Comparison of ENCODE assay signal across 1 cellular context in genomic region chr2:147515213-147515612, GRCh38.
TF ChIP-seq lines count a peak whose summit lies in the region.

No MANE protein-coding gene starts in this region.

TF ChIP-seq in GM23338, 12 proteins besides CTCF, POLR2A, EP300 and RAD21:
- TF ChIP-seq ZNF462 (CRISPR knock-in tag; IDR thresholded peaks at IDR 0.05) (no peak), ZNF331 (CRISPR knock-in tag; IDR thresholded peaks at IDR 0.05; ENCODE audit: low read depth) (no peak), ZNF114 (CRISPR knock-in tag; IDR thresholded peaks at IDR 0.05) (no peak), EZH2phosphoT487 (IDR thresholded peaks at IDR 0.05; ENCODE audit: unreplicated experiment) (no peak), NANOG (IDR thresholded peaks at IDR 0.05; ENCODE audit: borderline replicate concordance) (no peak), CREB1 (CRISPR knock-in tag; IDR thresholded peaks at IDR 0.05; ENCODE audit: low read depth) (no peak), STAT1 (IDR thresholded peaks at IDR 0.05; ENCODE audit: unreplicated experiment) (no peak), POLR2AphosphoS5 (IDR thresholded peaks at IDR 0.05; ENCODE audit: low read depth) (no peak), REST (IDR thresholded peaks at IDR 0.05; ENCODE audit: unreplicated experiment) (no peak), EZH2 (IDR thresholded peaks at IDR 0.05; ENCODE audit: low read depth, unreplicated experiment) (no peak), JUNB (IDR thresholded peaks at IDR 0.05; ENCODE audit: unreplicated experiment) (no peak)
- TF ChIP-seq, protein P1, sequence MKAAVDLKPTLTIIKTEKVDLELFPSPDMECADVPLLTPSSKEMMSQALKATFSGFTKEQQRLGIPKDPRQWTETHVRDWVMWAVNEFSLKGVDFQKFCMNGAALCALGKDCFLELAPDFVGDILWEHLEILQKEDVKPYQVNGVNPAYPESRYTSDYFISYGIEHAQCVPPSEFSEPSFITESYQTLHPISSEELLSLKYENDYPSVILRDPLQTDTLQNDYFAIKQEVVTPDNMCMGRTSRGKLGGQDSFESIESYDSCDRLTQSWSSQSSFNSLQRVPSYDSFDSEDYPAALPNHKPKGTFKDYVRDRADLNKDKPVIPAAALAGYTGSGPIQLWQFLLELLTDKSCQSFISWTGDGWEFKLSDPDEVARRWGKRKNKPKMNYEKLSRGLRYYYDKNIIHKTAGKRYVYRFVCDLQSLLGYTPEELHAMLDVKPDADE (IDR thresholded peaks at IDR 0.05): no peak
